Comparison of ENCODE assay signal across 23 cellular contexts in genomic region chr20:63070301-63070625, GRCh38.
"Had no signal": no experiment of that assay in that cellular context is flagged by ENCODE, and none has a peak within 500 bp of the region (broad histone marks: within the 10 kb centered on the region; RNA-seq: fewer than 3 reads in every experiment).

No MANE protein-coding gene starts in this region.

- H3K36me3 ChIP-seq: adrenal gland, ascending aorta, MG63, Peyer's patch had no signal

- H3K4me3 ChIP-seq: adrenal gland, ascending aorta, body of pancreas, MG63, Peyer's patch, SK-N-MC had no signal

- H3K9me3 Mint-ChIP-seq: activated CD4-positive, alpha-beta memory T cell treated with anti-CD3 and anti-CD28 coated beads, Interleukin-2, amount 10 ng/mL, durations not matched to agents 7 days and 5 days; activated naive CD8-positive, alpha-beta T cell treated with anti-CD3 and anti-CD28 coated beads, Interleukin-2, amount 10 ng/mL, durations not matched to agents 7 days and 5 days; activated T-helper 17 cell treated with anti-CD3 and anti-CD28 coated beads, Interleukin-2, amount 50 U/mL, for 72 hours; central memory CD8-positive, alpha-beta T cell; T-cell had no signal

- DNase-seq: activated CD4-positive, alpha-beta memory T cell treated with anti-CD3 and anti-CD28 coated beads, Interleukin-2, amount 10 ng/mL, durations not matched to agents 7 days and 5 days; activated CD4-positive, alpha-beta T cell treated with anti-CD3 and anti-CD28 coated beads, Interleukin-2, amount 50 U/mL, for 1 hour; activated naive CD8-positive, alpha-beta T cell treated with anti-CD3 and anti-CD28 coated beads, Interleukin-2, amount 10 ng/mL, durations not matched to agents 7 days and 5 days; activated T-cell treated with anti-CD3 and anti-CD28 coated beads for 4 hours; activated T-cell treated with anti-CD3 and anti-CD28 coated beads, Interleukin-2, amount 50 U/mL, for 48 hours; MV-4-11; NCI-H1105; NCI-H1436; NCI-H1694 treated with DMSO at 0.1 percent for 48 hours; NCI-H2081; T-cell; T-helper 2 cell; T1000 had no signal

- H3K27ac Mint-ChIP-seq: activated CD4-positive, alpha-beta memory T cell treated with anti-CD3 and anti-CD28 coated beads, Interleukin-2, amount 10 ng/mL, durations not matched to agents 7 days and 5 days; activated CD4-positive, alpha-beta T cell treated with anti-CD3 and anti-CD28 coated beads for 36 hours; activated naive CD8-positive, alpha-beta T cell treated with anti-CD3 and anti-CD28 coated beads, Interleukin-2, amount 10 ng/mL, durations not matched to agents 7 days and 5 days; activated T-helper 17 cell treated with anti-CD3 and anti-CD28 coated beads, Interleukin-2, amount 50 U/mL, for 72 hours; T-cell had no signal

- H3K9me3 ChIP-seq: adrenal gland, ascending aorta, body of pancreas, Peyer's patch had no signal

- H3K27ac ChIP-seq: adrenal gland, ascending aorta, body of pancreas, Peyer's patch, RWPE1, SK-N-MC had no signal

- H3K36me3 Mint-ChIP-seq: activated naive CD8-positive, alpha-beta T cell treated with anti-CD3 and anti-CD28 coated beads, Interleukin-2, amount 10 ng/mL, durations not matched to agents 7 days and 5 days; T-cell had no signal

- ATAC-seq: activated CD4-positive, alpha-beta T cell treated with anti-CD3 and anti-CD28 coated beads for 36 hours; activated T-helper 17 cell treated with anti-CD3 and anti-CD28 coated beads, Interleukin-2, amount 50 U/mL, for 72 hours; T-cell had no signal

- H3K4me1 Mint-ChIP-seq: activated naive CD8-positive, alpha-beta T cell treated with anti-CD3 and anti-CD28 coated beads, Interleukin-2, amount 10 ng/mL, durations not matched to agents 7 days and 5 days; activated T-helper 17 cell treated with anti-CD3 and anti-CD28 coated beads, Interleukin-2, amount 50 U/mL, for 72 hours; central memory CD8-positive, alpha-beta T cell had no signal

- H3K4me1 ChIP-seq: ascending aorta, body of pancreas, Peyer's patch had no signal

- H3K4me3 Mint-ChIP-seq: activated CD4-positive, alpha-beta memory T cell treated with anti-CD3 and anti-CD28 coated beads, Interleukin-2, amount 10 ng/mL, durations not matched to agents 7 days and 5 days; activated CD4-positive, alpha-beta T cell treated with anti-CD3 and anti-CD28 coated beads for 36 hours; activated naive CD8-positive, alpha-beta T cell treated with anti-CD3 and anti-CD28 coated beads, Interleukin-2, amount 10 ng/mL, durations not matched to agents 7 days and 5 days; activated T-helper 17 cell treated with anti-CD3 and anti-CD28 coated beads, Interleukin-2, amount 50 U/mL, for 72 hours; central memory CD8-positive, alpha-beta T cell had no signal
